In genomic region chr7:521221-522070, GRCh38 we compare ENCODE assay signal across 8 cellular contexts. TPM values are rescaled to one million over a fixed set of nuclear protein-coding genes. Genes with fewer than 3 reads are reported as not detected.
A peak's percentile ranks its signal among the peaks of the same experiment; 100 is the strongest.
DNase-seq lines count a peak whose midpoint lies in the region; ATAC-seq and TF ChIP-seq lines count a peak whose summit lies in the region.

No MANE protein-coding gene starts in this region.

- no peaks in the 10 kb centered on the region for H3K9me3 ChIP-seq in left lung
- no peaks in the 10 kb centered on the region for H3K9me3 ChIP-seq in testis

- peak overlapping the region; percentile 66 for H3K4me3 Mint-ChIP-seq in Calu3 (ENCODE audit: low read depth, unreplicated experiment)

- no peak overlapping the region for H3K27ac Mint-ChIP-seq in Calu3 (ENCODE audit: unreplicated experiment)

- H3K4me1 ChIP-seq in left lung (peaks cover 14 to 54% of the 10 kb centered on the region in 2 donors), testis (peaks cover 41% of the 10 kb centered on the region)

- H3K4me3 ChIP-seq in brain microvascular endothelial cell (ENCODE audit: low read depth, low read length) = peak overlapping the region; percentile 30
- H3K4me3 ChIP-seq in left lung = peak overlapping the region; percentile 27 to 31
- peak overlapping the region in 1 of 2 donors; percentile 38 for H3K4me3 ChIP-seq in testis

- intact Hi-C loops in Calu3 (cut with micrococcal nuclease; ENCODE audit: unreplicated experiment) (loop anchor here (10.0 kb wide), 1 partner anchor 113 kb away; no protein-coding TSS in a partner anchor), left lung (cut with DNase I) (no loop called here), testis (cut with DNase I; ENCODE audit: low total_unique reads) (loop anchor here (10.0 kb wide), 1 partner anchor 187 kb away; no protein-coding TSS in a partner anchor)

- H3K9me3 Mint-ChIP-seq in Calu3 (ENCODE audit: low read depth, unreplicated experiment) = no peaks in the 10 kb centered on the region

- TF ChIP-seq CTCF in Calu3 (IDR thresholded peaks at IDR 0.05; ENCODE audit: unreplicated experiment) (no peak), brain microvascular endothelial cell (IDR thresholded peaks at IDR 0.05; ENCODE audit: low read depth, low read length, missing control alignments) (no peak), left lung (IDR thresholded peaks at IDR 0.05) (no peak), testis (IDR thresholded peaks at IDR 0.05) (no peak)

- H3K27ac ChIP-seq in brain microvascular endothelial cell = no peak overlapping the region
- H3K27ac ChIP-seq in left lung = no peak overlapping the region
- H3K27ac ChIP-seq in testis = no peak overlapping the region

- peaks cover 9% of the 10 kb centered on the region for H3K4me1 Mint-ChIP-seq in Calu3 (ENCODE audit: low read depth, unreplicated experiment)

- CTCF ChIA-PET in Calu3 (lab: Charles Lee) = interaction anchor here (0.6 to 0.9 kb wide), 2 partner anchors 18 to 404 kb away, joined by 3 read pairs; no protein-coding TSS in a partner anchor

- H3K36me3 Mint-ChIP-seq in Calu3 (ENCODE audit: insufficient read depth, unreplicated experiment) = peaks cover 40% of the 10 kb centered on the region

- H3K36me3 ChIP-seq in brain microvascular endothelial cell (replicated peaks) = no peaks in the 10 kb centered on the region
- H3K36me3 ChIP-seq in left lung = no peaks in the 10 kb centered on the region
- H3K36me3 ChIP-seq in testis (ENCODE audit: low read depth, missing control alignments) = no peaks in the 10 kb centered on the region

- 9 to 27% methylated on average over 24 to 71 of the region's 72 CpGs for WGBS in testis, 2 donors

- in situ Hi-C loops in KBM-7 (cut with MboI; ENCODE audit: low pct_unique_long_range_greater_than_20kb, low sequenced_read_pairs) = no loop called here
- in situ Hi-C loops in brain microvascular endothelial cell (cut with HindIII; ENCODE audit: low pct_ligation_motif_present, low sequenced_read_pairs) = no loop called here

- H3K27me3 ChIP-seq in brain microvascular endothelial cell (replicated peaks) (peaks cover 6% of the 10 kb centered on the region), left lung (peaks cover 31 to 80% of the 10 kb centered on the region in 2 donors), testis (no peaks in the 10 kb centered on the region)

- TF ChIP-seq POLR2A in testis (IDR thresholded peaks at IDR 0.05) = no peak

- DNase-seq in Calu3 (peak; percentile 70), KBM-7 (peak; percentile 42), brain microvascular endothelial cell (peak; percentile 48), left lung (peak in 1 of 2 donors; percentile 72), testis (peak; percentile 67), medulla oblongata (ENCODE audit: extremely low spot score) (no peak), NCI-H1436 treated with DMSO at 0.1 percent for 48 hours (lab: John Stamatoyannopoulos, UW) (no peak), NCI-H1048 (lab: John Stamatoyannopoulos, UW) (no peak)

- BruUV-seq in Calu3 (replicated peaks; lab: Mats Ljungman, UMichigan) = no TSS peak

- peaks cover 68% of the 10 kb centered on the region for H3K27me3 Mint-ChIP-seq in Calu3 (ENCODE audit: unreplicated experiment)

- peak; percentile 13 for ATAC-seq in left lung

RNA-seq across cellular contexts. Expression of gene PDGFA, which starts 1.8 kb away (rescaled TPM):
- 4.5 and 6.4 TPM in 2 replicates for total RNA-seq in Calu3 (2022)
- 10 to 100 TPM; 29.1 to 69.4 TPM for total RNA-seq in left lung
- 10 to 100 TPM; 13.8 TPM for total RNA-seq in testis
- polyA plus RNA-seq in testis (ENCODE audit: insufficient read depth, low read depth, low replicate concordance) = 7.2 TPM

Comparison
In these comparisons a context has a peak if more than half of its experiments do, and no peak if none do; other contexts are left out.
1. DNase-seq: peak in Calu3 (single experiment), KBM-7 (single experiment), brain microvascular endothelial cell (single experiment) and testis (single experiment); none in medulla oblongata (single experiment), NCI-H1436 treated with DMSO at 0.1 percent for 48 hours (single experiment) and NCI-H1048 (single experiment).
2. intact Hi-C loops: an anchor here in Calu3 (10.0 kb wide) and testis (10.0 kb wide); none called in left lung.